ENCODE assay signal across 8 cellular contexts in genomic region chr1:234955107-234955731, GRCh38.
DNase-seq lines count a peak whose midpoint lies in the region; ATAC-seq and TF ChIP-seq lines count a peak whose summit lies in the region.

No MANE protein-coding gene starts in this region.

- CTCF ChIA-PET in CD8-positive, alpha-beta T cell (lab: Charles Lee) = interaction anchor here (1.0 to 1.7 kb wide), 4 partner anchors 10 to 456 kb away, joined by 3 to 4 read pairs (median 3); no protein-coding TSS in a partner anchor
- CTCF ChIA-PET in activated B cell treated with CpG ODN at 0.5 μM for 24 hours (lab: Charles Lee) = interaction anchor here (0.7 to 1.8 kb wide), 5 partner anchors 24 to 224 kb away, joined by 3 to 6 read pairs (median 3); no protein-coding TSS in a partner anchor

- intact Hi-C loops in CD8-positive, alpha-beta T cell (cut with DNase I, micrococcal nuclease) = no loop called here
- intact Hi-C loops in activated B cell treated with CpG ODN at 0.5 μM for 24 hours (cut with micrococcal nuclease) = loop anchor here (1.0 kb wide), 1 partner anchor 10 kb away; no protein-coding TSS in a partner anchor
- intact Hi-C loops in heart left ventricle (cut with DNase I) = no loop called here

- no peak overlapping the region for H3K4me3 ChIP-seq in CD8-positive, alpha-beta T cell (ENCODE audit: low read depth, low read length)
- peak overlapping the region in 1 of 12 donors; percentile 12 for H3K4me3 ChIP-seq in heart left ventricle
- H3K4me3 ChIP-seq in skeletal muscle satellite cell (ENCODE audit: low read length) = peak overlapping the region; percentile 31

- H3K9me3 ChIP-seq in CD8-positive, alpha-beta T cell (ENCODE audit: low read length) = no peaks in the 10 kb centered on the region
- H3K9me3 ChIP-seq in heart left ventricle (no peaks in the 10 kb centered on the region), skeletal muscle satellite cell (replicated peaks; ENCODE audit: low read length) (no peaks in the 10 kb centered on the region)

- H3K4me3 Mint-ChIP-seq in CD8-positive, alpha-beta T cell = no peak overlapping the region
- H3K4me3 Mint-ChIP-seq in activated B cell treated with CpG ODN at 0.5 μM for 24 hours = peak overlapping the region; percentile 76

- peak overlapping the region; percentile 65 for H3K27ac Mint-ChIP-seq in CD8-positive, alpha-beta T cell
- peak overlapping the region; percentile 88 for H3K27ac Mint-ChIP-seq in activated B cell treated with CpG ODN at 0.5 μM for 24 hours

- H3K4me1 Mint-ChIP-seq in CD8-positive, alpha-beta T cell (ENCODE audit: low read depth) = peaks cover 34% of the 10 kb centered on the region
- peaks cover 58% of the 10 kb centered on the region for H3K4me1 Mint-ChIP-seq in activated B cell treated with CpG ODN at 0.5 μM for 24 hours

- no peaks in the 10 kb centered on the region for H3K9me3 Mint-ChIP-seq in CD8-positive, alpha-beta T cell
- H3K9me3 Mint-ChIP-seq in activated B cell treated with CpG ODN at 0.5 μM for 24 hours = no peaks in the 10 kb centered on the region

- peak in 1 of 2 donors; percentile 10 for TF ChIP-seq POLR2A in heart left ventricle (IDR thresholded peaks at IDR 0.05)

- no peak overlapping the region for H3K27ac ChIP-seq in CD8-positive, alpha-beta T cell (ENCODE audit: low read depth, low read length)
- H3K27ac ChIP-seq in heart left ventricle = peak overlapping the region; percentile 45 to 99 (median 68)

- peak; percentile 36 for ATAC-seq in CD8-positive, alpha-beta T cell
- ATAC-seq in HG03280 (IDR thresholded peaks at IDR 0.05; ENCODE audit: unreplicated experiment) (peak; percentile 40), activated B cell treated with CpG ODN at 0.5 μM for 24 hours (ENCODE audit: low read depth) (peak; percentile 63), heart left ventricle (peak; percentile 74 to 95 (median 94)), GM18873 (IDR thresholded peaks at IDR 0.05; ENCODE audit: low FRiP score, unreplicated experiment) (no peak), GM21360 (IDR thresholded peaks at IDR 0.05; ENCODE audit: unreplicated experiment) (no peak)

- no peaks in the 10 kb centered on the region for H3K27me3 Mint-ChIP-seq in CD8-positive, alpha-beta T cell (ENCODE audit: low read depth)
- H3K27me3 Mint-ChIP-seq in activated B cell treated with CpG ODN at 0.5 μM for 24 hours = no peaks in the 10 kb centered on the region

- H3K4me1 ChIP-seq in CD8-positive, alpha-beta T cell (ENCODE audit: insufficient read depth, low read length) = peaks cover 26% of the 10 kb centered on the region
- peaks cover 0 to 71% (median 20%) of the 10 kb centered on the region in 12 donors for H3K4me1 ChIP-seq in heart left ventricle
- H3K4me1 ChIP-seq in skeletal muscle satellite cell (ENCODE audit: control insufficient read depth, insufficient read depth, low read length) = peaks cover 37% of the 10 kb centered on the region

- 63 to 66% (median 65%) methylated on average over 11 of the region's 11 CpGs for WGBS in heart left ventricle, 4 donors

- H3K27me3 ChIP-seq in CD8-positive, alpha-beta T cell (ENCODE audit: insufficient read depth, low read length) = no peaks in the 10 kb centered on the region
- H3K27me3 ChIP-seq in heart left ventricle (no peaks in the 10 kb centered on the region), skeletal muscle satellite cell (ENCODE audit: control insufficient read depth, insufficient read depth, low read length) (no peaks in the 10 kb centered on the region)

- no peaks in the 10 kb centered on the region for H3K36me3 Mint-ChIP-seq in CD8-positive, alpha-beta T cell
- H3K36me3 Mint-ChIP-seq in activated B cell treated with CpG ODN at 0.5 μM for 24 hours (ENCODE audit: low read depth) = no peaks in the 10 kb centered on the region

- POLR2A ChIA-PET in CD8-positive, alpha-beta T cell (lab: Charles Lee) = interaction anchor here (0.9 to 1.4 kb wide), 3 partner anchors 17 to 56 kb away, joined by 3 to 5 read pairs (median 4); no protein-coding TSS in a partner anchor
- POLR2A ChIA-PET in activated B cell treated with CpG ODN at 0.5 μM for 24 hours (lab: Charles Lee) = interaction anchor here (0.6 to 4.8 kb wide), 14 partner anchors 7 to 346 kb away, joined by 3 to 49 read pairs (median 6); partner anchors contain the start of gene IRF2BP2

- DNase-seq in CD8-positive, alpha-beta T cell = peak in 2 of 7 experiments; percentile 29 to 60
- DNase-seq in activated B cell treated with CpG ODN at 0.5 μM for 24 hours (no peak), heart left ventricle (peak; percentile 78 to 91 (median 85)), NCI-H2107 (lab: John Stamatoyannopoulos, UW) (no peak)

- peak overlapping the region; percentile 56 for H3K9ac ChIP-seq in skeletal muscle satellite cell (ENCODE audit: low read depth, low read length)

- TF ChIP-seq CTCF in CD8-positive, alpha-beta T cell (IDR thresholded peaks at IDR 0.05) = no peak
- TF ChIP-seq CTCF in activated B cell treated with CpG ODN at 0.5 μM for 24 hours (IDR thresholded peaks at IDR 0.05) (no peak), heart left ventricle (IDR thresholded peaks at IDR 0.05) (peak in 1 of 12 donors; percentile 18)

- H3K36me3 ChIP-seq in CD8-positive, alpha-beta T cell (ENCODE audit: insufficient read depth, low read length) = no peaks in the 10 kb centered on the region
- H3K36me3 ChIP-seq in heart left ventricle (no peaks in the 10 kb centered on the region), skeletal muscle satellite cell (ENCODE audit: insufficient read depth, low read length) (no peaks in the 10 kb centered on the region)

- H3K4me2 ChIP-seq in skeletal muscle satellite cell (ENCODE audit: low read length) = peak overlapping the region; percentile 54

Comparison
In these comparisons a context has a peak if more than half of its experiments do, and no peak if none do; other contexts are left out.
1. ATAC-seq: peak in CD8-positive, alpha-beta T cell (single experiment), HG03280 (single experiment), activated B cell treated with CpG ODN at 0.5 μM for 24 hours (single experiment) and heart left ventricle (4 of 4); none in GM18873 (single experiment) and GM21360 (single experiment).
2. DNase-seq: peak in heart left ventricle (5 of 5); none in activated B cell treated with CpG ODN at 0.5 μM for 24 hours (single experiment) and NCI-H2107 (single experiment).